8 cellular contexts compared by ENCODE assay signal in the genomic region with DNA sequence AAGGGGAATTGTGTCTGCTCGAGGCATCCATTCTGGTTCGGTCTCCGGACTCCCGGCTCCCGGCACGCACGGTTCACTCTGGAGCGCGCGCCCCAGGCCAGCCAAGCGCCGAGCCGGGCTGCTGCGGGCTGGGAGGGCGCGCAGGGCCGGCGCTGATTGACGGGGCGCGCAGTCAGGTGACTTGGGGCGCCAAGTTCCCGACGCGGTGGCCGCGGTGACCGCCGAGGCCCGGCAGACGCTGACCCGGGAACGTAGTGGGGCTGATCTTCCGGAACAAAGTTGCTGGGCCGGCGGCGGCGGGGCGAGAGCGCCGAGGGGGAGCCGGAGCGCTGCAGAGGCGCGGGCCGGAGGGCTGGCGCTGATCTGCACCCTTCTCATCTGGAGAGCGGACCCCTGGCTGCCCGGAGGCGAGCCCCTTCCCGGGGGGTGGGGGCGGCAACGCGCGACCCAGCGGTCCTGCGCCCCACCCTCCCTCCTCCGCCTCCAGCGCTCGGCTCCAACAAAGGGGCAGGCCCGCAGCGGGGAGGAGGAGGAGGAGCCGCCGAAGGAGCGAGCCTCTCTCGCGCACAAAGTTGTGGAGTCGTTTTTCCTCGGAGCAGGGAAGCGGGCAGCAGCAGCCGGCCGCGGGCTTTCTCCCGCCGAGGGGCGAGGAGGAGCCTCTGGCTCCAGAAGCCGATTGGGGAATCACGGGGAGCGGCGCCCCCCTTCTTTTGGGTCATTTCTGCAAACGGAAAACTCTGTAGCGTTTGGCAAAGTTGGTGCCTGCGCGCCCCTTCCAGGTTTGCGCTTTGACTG. TPM values are rescaled to one million over a fixed set of nuclear protein-coding genes. Genes with fewer than 3 reads are reported as not detected.
DNase-seq lines count a peak whose midpoint lies in the region; ATAC-seq, FAIRE-seq and TF ChIP-seq lines count a peak whose summit lies in the region.

A gene (plus strand): TSS at position 583 of the 795 bp plus-strand sequence. CDS start 6,494 bp downstream, outside the sequence.

- no peak for FAIRE-seq in frontal cortex (lab: Jason Lieb, UNC)

- H3K4me3 ChIP-seq in RWPE2 (ENCODE audit: severe bottlenecking): peak within 1 kb of the TSS; percentile 74
- H3K4me3 ChIP-seq in neural progenitor cell: peak within 1 kb of the TSS; percentile 92
- peak within 1 kb of the TSS; percentile 83 to 99 (median 90) for H3K4me3 ChIP-seq in transverse colon

- H3K4me2 ChIP-seq in neural progenitor cell: peak within 1 kb of the TSS; percentile 95

- peak; percentile 45 for ATAC-seq in GM19043 (IDR thresholded peaks at IDR 0.05; ENCODE audit: low read depth, unreplicated experiment)
- ATAC-seq in HG03354 (IDR thresholded peaks at IDR 0.05; ENCODE audit: poor library complexity, severe bottlenecking, unreplicated experiment): peak; percentile 63
- peak; percentile 70 for ATAC-seq in RWPE2 (ENCODE audit: low read depth)

- H3K36me3 Mint-ChIP-seq in neural progenitor cell: peaks cover 3% of the 10 kb centered on the region

- H3K4me3 Mint-ChIP-seq in neural progenitor cell: peak within 1 kb of the TSS; percentile 100

- H3K27me3 ChIP-seq in RWPE2 (ENCODE audit: insufficient read depth, poor library complexity, severe bottlenecking): no peaks in the 10 kb centered on the region
- peaks cover 6% of the 10 kb centered on the region for H3K27me3 ChIP-seq in neural progenitor cell
- H3K27me3 ChIP-seq in transverse colon: no peaks in the 10 kb centered on the region

- in situ Hi-C loops in transverse colon (cut with MboI; ENCODE audit: low pct_ligation_motif_present in 1 of 4, low pct_unique_long_range_greater_than_20kb in 1 of 4, low sequenced_read_pairs in 3 of 4): loop anchor here in 1 of 4 donors (10.0 kb wide), 1 partner anchor 70 kb away; no protein-coding TSS in a partner anchor

- H3K9me3 ChIP-seq in RWPE2 (ENCODE audit: severe bottlenecking) (no peaks in the 10 kb centered on the region), neural progenitor cell (ENCODE audit: low read depth) (no peaks in the 10 kb centered on the region), transverse colon (no peaks in the 10 kb centered on the region)

- peak; percentile 72 for TF ChIP-seq POLR2A in transverse colon (IDR thresholded peaks at IDR 0.05)

- DNase-seq in AML-193 (lab: John Stamatoyannopoulos, UW): peak; percentile 93 to 97
- peak; percentile 81 for DNase-seq in RWPE2 (ENCODE audit: low spot score)
- peak; percentile 41 for DNase-seq in activated naive CD4-positive, alpha-beta T cell treated with anti-CD3 and anti-CD28 coated beads, Interleukin-2, amount 50 U/mL, for 16 hours
- DNase-seq in frontal cortex (ENCODE audit: low spot score in 2 of 2): peak; percentile 69 to 72
- peak; percentile 94 for DNase-seq in neural progenitor cell (ENCODE audit: low spot score)
- peak; percentile 80 for DNase-seq in transverse colon

- peaks cover 3% of the 10 kb centered on the region for H3K9me3 Mint-ChIP-seq in neural progenitor cell

- intact Hi-C loops in transverse colon (cut with DNase I; ENCODE audit: low total_unique reads): loop anchor here (10.0 kb wide), 1 partner anchor 70 kb away; no protein-coding TSS in a partner anchor

- H2AFZ ChIP-seq in neural progenitor cell (replicated peaks): peak within 1 kb of the TSS; percentile 97

- H3K79me2 ChIP-seq in neural progenitor cell (ENCODE audit: low read depth): peaks cover 41% of the 10 kb centered on the region

- H3K9ac ChIP-seq in neural progenitor cell: peak within 1 kb of the TSS; percentile 78

- peak within 1 kb of the TSS; percentile 96 for H3K27ac Mint-ChIP-seq in neural progenitor cell

- peaks cover 31% of the 10 kb centered on the region for H3F3A ChIP-seq in neural progenitor cell (ENCODE audit: low read depth)

- no peak for TF ChIP-seq EP300 in transverse colon (IDR thresholded peaks at IDR 0.05; ENCODE audit: low read depth)

- whole genome bisulfite sequencing in transverse colon (ENCODE audit: low coverage in 1 of 2), 2 donors: 0% methylated on average over 1 to 74 of the region's 85 CpGs

- peaks cover 12% of the 10 kb centered on the region for H4K20me1 ChIP-seq in neural progenitor cell (ENCODE audit: low read depth)

- peaks cover 7% of the 10 kb centered on the region for H3K27me3 Mint-ChIP-seq in neural progenitor cell (ENCODE audit: insufficient read depth, low read depth)

- H3K36me3 ChIP-seq in RWPE2 (ENCODE audit: low read depth) (peaks cover 9% of the 10 kb centered on the region; the same call in 1 of the 2 replicates), neural progenitor cell (no peaks in the 10 kb centered on the region), transverse colon (no peaks in the 10 kb centered on the region)

- H3K27ac ChIP-seq in RWPE2 (ENCODE audit: poor library complexity, severe bottlenecking) (peak within 1 kb of the TSS; percentile 86), neural progenitor cell (peak within 1 kb of the TSS; percentile 98), transverse colon (peak within 1 kb of the TSS; percentile 92 to 98 (median 98))

- H3K4me1 ChIP-seq in RWPE2 (ENCODE audit: insufficient read depth, poor library complexity, severe bottlenecking) (peaks cover 4% of the 10 kb centered on the region), neural progenitor cell (peaks cover 13% of the 10 kb centered on the region), transverse colon (peaks cover 4 to 22% (median 6%) of the 10 kb centered on the region in 4 donors)

- H3K4me1 Mint-ChIP-seq in neural progenitor cell: peaks cover 18% of the 10 kb centered on the region

- TF ChIP-seq CTCF in RWPE2 (IDR thresholded peaks at IDR 0.05; ENCODE audit: poor library complexity, severe bottlenecking): no peak
- TF ChIP-seq CTCF in neural progenitor cell (IDR thresholded peaks at IDR 0.05): no peak
- no peak for TF ChIP-seq CTCF in transverse colon (IDR thresholded peaks at IDR 0.05)

RNA-seq across cellular contexts. Expression of the gene that starts here (rescaled TPM):
- total RNA-seq in frontal cortex (33.8 TPM), neural progenitor cell (ENCODE audit: low replicate concordance) (44.3 and 60.9 TPM in 2 replicates), transverse colon (100 to 1,000 TPM in 1 of 4 donors, 10 to 100 TPM in 3; 42.3 to 134 (median 94.1) TPM)

Comparison
In these comparisons a context has a peak if more than half of its experiments do, and no peak if none do; other contexts are left out.
1. Peak in every context shown above with its lines: DNase-seq, ATAC-seq, H3K4me3 ChIP-seq and H3K27ac ChIP-seq.
2. DNase-seq: peak in every context shown above with its lines; median percentile 95 in AML-193; 94 in neural progenitor cell; 81 in RWPE2; 80 in transverse colon; 70 in frontal cortex; 41 in activated naive CD4-positive, alpha-beta T cell treated with anti-CD3 and anti-CD28 coated beads, Interleukin-2, amount 50 U/mL, for 16 hours.